Comparison of ENCODE assay signal across 30 cellular contexts in genomic region chr5:57012511-57012910, GRCh38.
"Had no signal": no experiment of that assay in that cellular context is flagged by ENCODE, and none has a peak within 500 bp of the region (broad histone marks: within the 10 kb centered on the region; RNA-seq: fewer than 3 reads in every experiment).

No MANE protein-coding gene starts in this region.

- H3K36me3 ChIP-seq: ovary, right lobe of liver, sigmoid colon, suprapubic skin, tibial artery, transverse colon, upper lobe of right lung, vagina had no signal

- H3K4me1 ChIP-seq: parathyroid adenoma, psoas muscle, right lobe of liver, sigmoid colon, suprapubic skin, testis, tibial artery, upper lobe of right lung, vagina had no signal

- H3K9me3 ChIP-seq: ovary, psoas muscle, right lobe of liver, sigmoid colon, suprapubic skin, testis, tibial artery, transverse colon, upper lobe of right lung, vagina had no signal

- H3K4me3 Mint-ChIP-seq: naive thymus-derived CD8-positive, alpha-beta T cell; natural killer cell treated with Interleukin-12 subunit alpha and Interleukin-12 subunit beta and Interleukin-15 and Interleukin-18, amount 100 ng/mL, for 72 hours; nephron progenitor cell; neural crest cell; stimulated activated effector memory CD8-positive, alpha-beta T cell treated with anti-CD3 and anti-CD28 coated beads, Interleukin-12 subunit alpha, Interleukin-12 subunit beta, amount 100 ng/mL, for 72 hours; stimulated activated naive B cell treated with anti-CD40 and anti-IgM and Interleukin-4, amounts not matched to agents 10 μg/mL and 1 μg/mL and 100 μg/mL, for 72 hours; stimulated activated naive CD8-positive, alpha-beta T cell treated with anti-CD3 and anti-CD28 coated beads, Interleukin-15, amount 100 ng/mL, for 72 hours; type B pancreatic cell had no signal

- DNase-seq: naive thymus-derived CD8-positive, alpha-beta T cell; nephron progenitor cell; occipital lobe; ovary; posterior cingulate gyrus; psoas muscle; right cardiac atrium; right lobe of liver; sigmoid colon; small intestine; stimulated activated CD4-positive, alpha-beta T cell treated with anti-CD3 and anti-CD28 coated beads, Interleukin-15, amount 100 ng/mL, for 24 hours; stimulated activated CD4-positive, alpha-beta T cell treated with anti-CD3 and anti-CD28 coated beads, Interleukin-2, amount 100 ng/mL, for 24 hours; stimulated activated CD4-positive, alpha-beta T cell treated with anti-CD3 and anti-CD28 coated beads, Interleukin-2, amount 100 ng/mL, for 48 hours; stimulated activated CD4-positive, alpha-beta T cell treated with anti-CD3 and anti-CD28 coated beads, Interleukin-4, amount 100 ng/mL, for 24 hours; stimulated activated naive B cell treated with anti-CD40 and anti-IgM and Interleukin-4, amounts not matched to agents 10 μg/mL and 1 μg/mL and 100 μg/mL, for 72 hours; stimulated activated naive CD4-positive, alpha-beta T cell treated with Interleukin-2 at 50 U/mL for 16 hours; stimulated activated naive CD8-positive, alpha-beta T cell treated with anti-CD3 and anti-CD28 coated beads, Interleukin-15, amount 100 ng/mL, for 72 hours; substantia nigra; testis; tibial artery; transverse colon; upper lobe of right lung had no signal

- H3K4me1 Mint-ChIP-seq: naive thymus-derived CD8-positive, alpha-beta T cell; neural crest cell; stimulated activated effector memory CD8-positive, alpha-beta T cell treated with anti-CD3 and anti-CD28 coated beads, Interleukin-12 subunit alpha, Interleukin-12 subunit beta, amount 100 ng/mL, for 72 hours; stimulated activated naive CD8-positive, alpha-beta T cell treated with anti-CD3 and anti-CD28 coated beads, Interleukin-15, amount 100 ng/mL, for 72 hours had no signal

- H3K4me3 ChIP-seq: ovary, psoas muscle, right lobe of liver, sigmoid colon, suprapubic skin, testis, tibial artery, transverse colon, upper lobe of right lung, vagina had no signal

- H3K79me2 ChIP-seq: parathyroid adenoma had no signal

- H3K27me3 Mint-ChIP-seq: progenitor cell of endocrine pancreas, type B pancreatic cell had no signal

- H3K36me3 Mint-ChIP-seq: naive thymus-derived CD8-positive, alpha-beta T cell; natural killer cell treated with Interleukin-12 subunit alpha and Interleukin-12 subunit beta and Interleukin-15 and Interleukin-18, amount 100 ng/mL, for 72 hours; stimulated activated effector memory CD8-positive, alpha-beta T cell treated with anti-CD3 and anti-CD28 coated beads, Interleukin-12 subunit alpha, Interleukin-12 subunit beta, amount 100 ng/mL, for 72 hours; stimulated activated naive B cell treated with anti-CD40 and anti-IgM and Interleukin-4, amounts not matched to agents 10 μg/mL and 1 μg/mL and 100 μg/mL, for 72 hours; type B pancreatic cell had no signal

- H2AFZ ChIP-seq: parathyroid adenoma had no signal

- H3K27ac ChIP-seq: ovary, parathyroid adenoma, psoas muscle, right lobe of liver, sigmoid colon, suprapubic skin, testis, tibial artery, transverse colon, upper lobe of right lung, vagina had no signal

- H3K27ac Mint-ChIP-seq: naive thymus-derived CD8-positive, alpha-beta T cell; natural killer cell treated with Interleukin-12 subunit alpha and Interleukin-12 subunit beta and Interleukin-15 and Interleukin-18, amount 100 ng/mL, for 72 hours; nephron progenitor cell; progenitor cell of endocrine pancreas; stimulated activated effector memory CD8-positive, alpha-beta T cell treated with anti-CD3 and anti-CD28 coated beads, Interleukin-12 subunit alpha, Interleukin-12 subunit beta, amount 100 ng/mL, for 72 hours; stimulated activated naive B cell treated with anti-CD40 and anti-IgM and Interleukin-4, amounts not matched to agents 10 μg/mL and 1 μg/mL and 100 μg/mL, for 72 hours; stimulated activated naive CD8-positive, alpha-beta T cell treated with anti-CD3 and anti-CD28 coated beads, Interleukin-15, amount 100 ng/mL, for 72 hours; type B pancreatic cell had no signal

- H3K9me3 Mint-ChIP-seq: naive thymus-derived CD8-positive, alpha-beta T cell; natural killer cell treated with Interleukin-12 subunit alpha and Interleukin-12 subunit beta and Interleukin-15 and Interleukin-18, amount 100 ng/mL, for 72 hours; stimulated activated effector memory CD8-positive, alpha-beta T cell treated with anti-CD3 and anti-CD28 coated beads, Interleukin-12 subunit alpha, Interleukin-12 subunit beta, amount 100 ng/mL, for 72 hours; stimulated activated naive B cell treated with anti-CD40 and anti-IgM and Interleukin-4, amounts not matched to agents 10 μg/mL and 1 μg/mL and 100 μg/mL, for 72 hours; stimulated activated naive CD8-positive, alpha-beta T cell treated with anti-CD3 and anti-CD28 coated beads, Interleukin-15, amount 100 ng/mL, for 72 hours; type B pancreatic cell had no signal

- H3K27me3 ChIP-seq: ovary, right lobe of liver, sigmoid colon, suprapubic skin, testis, tibial artery, transverse colon, upper lobe of right lung, vagina had no signal

- ATAC-seq: naive thymus-derived CD8-positive, alpha-beta T cell; natural killer cell treated with Interleukin-12 subunit alpha and Interleukin-12 subunit beta and Interleukin-15 and Interleukin-18, amount 100 ng/mL, for 72 hours; psoas muscle; right cardiac atrium; right lobe of liver; stimulated activated effector memory CD8-positive, alpha-beta T cell treated with anti-CD3 and anti-CD28 coated beads, Interleukin-12 subunit alpha, Interleukin-12 subunit beta, amount 100 ng/mL, for 72 hours; stimulated activated naive B cell treated with anti-CD40 and anti-IgM and Interleukin-4, amounts not matched to agents 10 μg/mL and 1 μg/mL and 100 μg/mL, for 72 hours; stimulated activated naive CD8-positive, alpha-beta T cell treated with anti-CD3 and anti-CD28 coated beads, Interleukin-15, amount 100 ng/mL, for 72 hours; upper lobe of right lung had no signal
